Comparison of ENCODE assay signal across 28 cellular contexts in the genomic region with DNA sequence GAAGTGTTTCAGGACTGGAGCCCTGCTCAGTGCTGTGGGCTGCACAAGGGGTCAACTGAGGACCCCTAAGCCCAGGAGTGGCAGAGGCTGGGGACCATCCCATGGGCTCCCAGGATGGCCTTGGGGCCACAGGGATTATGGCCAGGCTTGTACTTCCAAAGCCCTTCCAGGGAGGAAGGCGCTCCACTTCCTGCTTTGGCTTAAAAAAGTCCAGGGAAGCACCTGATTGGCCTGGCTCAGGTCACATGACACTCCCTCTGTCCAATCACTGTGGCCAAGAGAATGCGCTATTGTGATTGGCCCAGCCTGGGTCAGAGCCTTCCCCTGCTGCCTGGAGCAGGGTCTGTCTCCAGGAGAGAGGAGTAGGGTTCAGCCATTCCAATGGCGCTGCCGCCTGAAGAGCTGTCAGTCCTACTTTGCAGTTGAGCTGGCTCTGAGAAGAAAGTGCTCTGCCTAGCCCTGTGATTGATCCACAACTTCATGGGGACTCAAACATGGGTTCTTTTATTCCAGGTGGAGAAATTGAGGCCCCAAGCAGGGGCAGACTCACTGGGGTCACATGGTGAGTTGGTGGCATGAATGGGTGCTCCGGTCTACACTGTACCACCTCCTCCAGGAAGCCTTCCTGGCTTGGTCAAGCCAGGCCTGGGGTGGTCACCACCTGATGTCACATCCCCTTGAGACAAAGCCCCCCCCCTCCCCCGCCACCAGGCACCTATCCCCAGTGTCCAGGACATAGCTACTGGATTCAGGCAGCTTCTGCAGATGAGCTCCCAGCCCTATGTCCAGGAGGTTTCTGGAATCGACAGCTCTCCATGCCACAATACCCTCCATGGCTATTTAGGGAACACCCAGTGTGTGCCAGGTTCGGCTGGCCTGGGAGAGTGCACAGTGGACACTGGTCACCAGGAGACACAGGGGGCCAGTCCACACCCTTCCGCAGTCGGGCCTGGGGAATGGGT. TPM values are rescaled to one million over a fixed set of nuclear protein-coding genes. Genes with fewer than 3 reads are reported as not detected.
A peak's percentile ranks its signal among the peaks of the same experiment; 100 is the strongest.
DNase-seq lines count a peak whose midpoint lies in the region; ATAC-seq and TF ChIP-seq lines count a peak whose summit lies in the region.
"Had no signal": no experiment of that assay in that cellular context is flagged by ENCODE, and none has a peak within 500 bp of the region (broad histone marks: within the 10 kb centered on the region; RNA-seq: fewer than 3 reads in every experiment).

No MANE protein-coding gene starts in this region.

- POLR2A ChIA-PET in WTC11 (lab: Charles Lee), result no interaction called here

- peaks cover 0 to 19% (median 3%) of the 10 kb centered on the region in 3 donors for H3K4me1 ChIP-seq in gastroesophageal sphincter
- H3K4me1 ChIP-seq: Peyer's patch had no signal

- H3K4me1 Mint-ChIP-seq in WTC11, result no peaks in the 10 kb centered on the region
- H3K4me1 Mint-ChIP-seq in type B pancreatic cell (ENCODE audit: unreplicated experiment), result peaks cover 10% of the 10 kb centered on the region
- H3K4me1 Mint-ChIP-seq: activated CD4-positive, alpha-beta T cell treated with anti-CD3 and anti-CD28 coated beads, Interleukin-2, amount 10 ng/mL, durations not matched to agents 24 days and 14 days; activated naive CD4-positive, alpha-beta T cell treated with anti-CD3 and anti-CD28 coated beads, Interleukin-2, amount 10 ng/mL, durations not matched to agents 7 days and 5 days; IgD-negative memory B cell; stimulated activated effector memory CD8-positive, alpha-beta T cell treated with anti-CD3 and anti-CD28 coated beads, Interleukin-12 subunit alpha, Interleukin-12 subunit beta, amount 100 ng/mL, for 72 hours had no signal

- H3K27ac Mint-ChIP-seq in WTC11 (no peak overlapping the region), type B pancreatic cell (no peak overlapping the region)
- H3K27ac Mint-ChIP-seq: activated CD4-positive, alpha-beta T cell treated with anti-CD3 and anti-CD28 coated beads, Interleukin-2, amount 10 ng/mL, durations not matched to agents 24 days and 14 days; activated naive CD4-positive, alpha-beta T cell treated with anti-CD3 and anti-CD28 coated beads, Interleukin-2, amount 10 ng/mL, durations not matched to agents 7 days and 5 days; IgD-negative memory B cell; natural killer cell; stimulated activated effector memory CD8-positive, alpha-beta T cell treated with anti-CD3 and anti-CD28 coated beads, Interleukin-12 subunit alpha, Interleukin-12 subunit beta, amount 100 ng/mL, for 72 hours; T-helper 1 cell treated with Interleukin-12 subunit alpha and Interleukin-12 subunit beta and Interleukin-4 antibody, amounts not matched to agents 30 μg/mL and 1 μg/mL, for 36 hours had no signal

- no peak for TF ChIP-seq POLR2A in gastroesophageal sphincter (IDR thresholded peaks at IDR 0.05)

- peaks cover 0 to 7% (median 0%) of the 10 kb centered on the region in 3 donors for H3K9me3 ChIP-seq in gastroesophageal sphincter
- H3K9me3 ChIP-seq: gastrocnemius medialis, Peyer's patch had no signal

- H3K9me3 Mint-ChIP-seq in WTC11 (peaks cover 13% of the 10 kb centered on the region), type B pancreatic cell (no peaks in the 10 kb centered on the region)
- H3K9me3 Mint-ChIP-seq: IgD-negative memory B cell; natural killer cell; stimulated activated effector memory CD8-positive, alpha-beta T cell treated with anti-CD3 and anti-CD28 coated beads, Interleukin-12 subunit alpha, Interleukin-12 subunit beta, amount 100 ng/mL, for 72 hours had no signal

- H3K27me3 Mint-ChIP-seq in WTC11 (ENCODE audit: low read depth) (peaks cover 3% of the 10 kb centered on the region; the same call in 1 of the 2 replicates), type B pancreatic cell (no peaks in the 10 kb centered on the region)
- H3K27me3 Mint-ChIP-seq: activated CD4-positive, alpha-beta T cell treated with anti-CD3 and anti-CD28 coated beads, Interleukin-2, amount 10 ng/mL, durations not matched to agents 24 days and 14 days; activated naive CD4-positive, alpha-beta T cell treated with anti-CD3 and anti-CD28 coated beads, Interleukin-2, amount 10 ng/mL, durations not matched to agents 7 days and 5 days had no signal

- peak; percentile 8 for DNase-seq in NCI-H146 (lab: John Stamatoyannopoulos, UW)
- no peak for DNase-seq in NCI-H146 treated with DMSO at 0.1 percent for 48 hours (lab: John Stamatoyannopoulos, UW; ENCODE audit: unreplicated experiment)
- peak; percentile 6 for DNase-seq in CD1c-positive myeloid dendritic cell (ENCODE audit: extremely low spot score)
- DNase-seq in NAMALWA (ENCODE audit: low spot score), result peak; percentile 69
- no peak for DNase-seq in WTC11 (ENCODE audit: low spot score)
- DNase-seq in type B pancreatic cell (ENCODE audit: extremely low spot score, unreplicated experiment), result no peak
- DNase-seq: 8988T; activated CD4-positive, alpha-beta T cell treated with anti-CD3 and anti-CD28 coated beads, Interleukin-2, amount 10 ng/mL, durations not matched to agents 24 days and 14 days; activated naive CD4-positive, alpha-beta T cell treated with anti-CD3 and anti-CD28 coated beads, Interleukin-2, amount 10 ng/mL, durations not matched to agents 7 days and 5 days; AML-193; amygdala; DMS79; gastrocnemius medialis; midbrain; natural killer cell; NCI-H1694 treated with DMSO at 0.1 percent for 48 hours; NCI-H2227 treated with DMSO at 0.1 percent for 48 hours; NK-92 treated with Interleukin-12 subunit alpha and Interleukin-12 subunit beta, amount 100 ng/mL, for 24 hours; Peyer's patch; retina; stimulated activated CD4-positive, alpha-beta T cell treated with anti-CD3 and anti-CD28 coated beads, Interleukin-2, amount 100 ng/mL, for 48 hours had no signal

- H3K36me3 Mint-ChIP-seq in WTC11 (peaks cover 3% of the 10 kb centered on the region; the same call in 1 of the 2 replicates), type B pancreatic cell (no peaks in the 10 kb centered on the region)
- H3K36me3 Mint-ChIP-seq: activated naive CD4-positive, alpha-beta T cell treated with anti-CD3 and anti-CD28 coated beads, Interleukin-2, amount 10 ng/mL, durations not matched to agents 7 days and 5 days; IgD-negative memory B cell; natural killer cell; stimulated activated effector memory CD8-positive, alpha-beta T cell treated with anti-CD3 and anti-CD28 coated beads, Interleukin-12 subunit alpha, Interleukin-12 subunit beta, amount 100 ng/mL, for 72 hours had no signal

- H3K4me3 ChIP-seq in gastroesophageal sphincter, result no peak overlapping the region
- H3K4me3 ChIP-seq: coronary artery, gastrocnemius medialis, Peyer's patch, smooth muscle cell had no signal

- peaks cover 4% of the 10 kb centered on the region for H3K27me3 ChIP-seq in gastroesophageal sphincter
- H3K27me3 ChIP-seq: gastrocnemius medialis, Peyer's patch had no signal

- H3K27ac ChIP-seq in gastroesophageal sphincter, result no peak overlapping the region
- H3K27ac ChIP-seq: coronary artery, gastrocnemius medialis, Peyer's patch had no signal

- peak; percentile 54 for ATAC-seq in WTC11
- ATAC-seq in gastroesophageal sphincter, result no peak
- no peak for ATAC-seq in HG02759 (IDR thresholded peaks at IDR 0.05; ENCODE audit: unreplicated experiment)
- ATAC-seq: gastrocnemius medialis; natural killer cell; stimulated activated effector memory CD8-positive, alpha-beta T cell treated with anti-CD3 and anti-CD28 coated beads, Interleukin-12 subunit alpha, Interleukin-12 subunit beta, amount 100 ng/mL, for 72 hours had no signal

- TF ChIP-seq EP300 in gastroesophageal sphincter (IDR thresholded peaks at IDR 0.05), result no peak

- TF ChIP-seq CTCF in WTC11 (IDR thresholded peaks at IDR 0.05) (no peak), type B pancreatic cell (conservative IDR thresholded peaks at IDR 0.05) (no peak), gastroesophageal sphincter (IDR thresholded peaks at IDR 0.05) (no peak)

- no peaks in the 10 kb centered on the region for H3K36me3 ChIP-seq in gastroesophageal sphincter
- H3K36me3 ChIP-seq: gastrocnemius medialis, Peyer's patch had no signal

- H3K4me3 Mint-ChIP-seq in WTC11 (no peak overlapping the region), type B pancreatic cell (no peak overlapping the region)
- H3K4me3 Mint-ChIP-seq: activated CD4-positive, alpha-beta T cell treated with anti-CD3 and anti-CD28 coated beads, Interleukin-2, amount 10 ng/mL, durations not matched to agents 24 days and 14 days; activated naive CD4-positive, alpha-beta T cell treated with anti-CD3 and anti-CD28 coated beads, Interleukin-2, amount 10 ng/mL, durations not matched to agents 7 days and 5 days; IgD-negative memory B cell; natural killer cell; stimulated activated effector memory CD8-positive, alpha-beta T cell treated with anti-CD3 and anti-CD28 coated beads, Interleukin-12 subunit alpha, Interleukin-12 subunit beta, amount 100 ng/mL, for 72 hours; T-helper 1 cell treated with Interleukin-12 subunit alpha and Interleukin-12 subunit beta and Interleukin-4 antibody, amounts not matched to agents 30 μg/mL and 1 μg/mL, for 36 hours had no signal

- CTCF ChIA-PET in WTC11 (lab: Charles Lee), result interaction anchor here (2.3 kb wide), 1 partner anchor 18 kb away, joined by 12 read pairs; no protein-coding TSS in a partner anchor

- no CpG with 5 or more reads among the region's 10 CpGs for WGBS in gastroesophageal sphincter (ENCODE audit: low coverage in 1 of 2), 2 donors

TF ChIP-seq in WTC11, 78 proteins besides CTCF, POLR2A, EP300 and RAD21:
- no peak for TF ChIP-seq ZNF317 (CRISPR knock-in tag; IDR thresholded peaks at IDR 0.05; ENCODE audit: borderline replicate concordance, low read depth)
- TF ChIP-seq, protein P1, sequence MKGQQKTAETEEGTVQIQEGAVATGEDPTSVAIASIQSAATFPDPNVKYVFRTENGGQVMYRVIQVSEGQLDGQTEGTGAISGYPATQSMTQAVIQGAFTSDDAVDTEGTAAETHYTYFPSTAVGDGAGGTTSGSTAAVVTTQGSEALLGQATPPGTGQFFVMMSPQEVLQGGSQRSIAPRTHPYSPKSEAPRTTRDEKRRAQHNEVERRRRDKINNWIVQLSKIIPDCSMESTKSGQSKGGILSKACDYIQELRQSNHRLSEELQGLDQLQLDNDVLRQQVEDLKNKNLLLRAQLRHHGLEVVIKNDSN (CRISPR knock-in tag; IDR thresholded peaks at IDR 0.05), result peak; percentile 66; the same call in 1 of the 2 replicates
- peak; percentile 53; the same call in 1 of the 2 replicates for TF ChIP-seq NFYB (CRISPR knock-in tag; conservative IDR thresholded peaks at IDR 0.05; ENCODE audit: low read depth)

RNA-seq across cellular contexts. Expression of a gene that starts 48.2 kb away (rescaled TPM):
- total RNA-seq in WTC11 (2021) (23.0 to 27.0 TPM (median 25.0 TPM) in 3 replicates), type B pancreatic cell (ENCODE audit: low replicate concordance) (9.0 and 12.8 TPM in 2 replicates), gastroesophageal sphincter (1 to 10 TPM in 2 of 4 donors, not detected in 2; 1.3 to 2.4 TPM)

Comparison
In these comparisons a context has a peak if more than half of its experiments do, and no peak if none do; other contexts are left out.
1. DNase-seq: peak in NCI-H146 (single experiment), CD1c-positive myeloid dendritic cell (single experiment) and NAMALWA (single experiment); none in NCI-H146 treated with DMSO at 0.1 percent for 48 hours (single experiment), WTC11 (single experiment) and type B pancreatic cell (single experiment).